ENCODE assay signal across 24 cellular contexts in genomic region chr5:147753783-147754182, GRCh38. TPM values are rescaled to one million over a fixed set of nuclear protein-coding genes. Genes with fewer than 3 reads are reported as not detected.
"Had no signal": no experiment of that assay in that cellular context is flagged by ENCODE, and none has a peak within 500 bp of the region (broad histone marks: within the 10 kb centered on the region; RNA-seq: fewer than 3 reads in every experiment).

No MANE protein-coding gene starts in this region.

- DNase-seq: activated CD4-positive, alpha-beta T cell treated with anti-CD3 and anti-CD28 coated beads for 4 hours; activated CD4-positive, alpha-beta T cell treated with anti-CD3 and anti-CD28 coated beads, Interleukin-2, amount 50 U/mL, for 4 hours; activated effector memory CD4-positive, alpha-beta T cell treated with anti-CD3 and anti-CD28 coated beads, Interleukin-2, amount 50 U/mL, for 16 hours; activated naive CD4-positive, alpha-beta T cell treated with anti-CD3 and anti-CD28 coated beads for 36 hours; activated naive CD8-positive, alpha-beta T cell treated with anti-CD3 and anti-CD28 coated beads for 36 hours; activated T-cell treated with anti-CD3 and anti-CD28 coated beads for 4 hours; adrenal gland; brain microvascular endothelial cell; endodermal cell; left colon; mammary epithelial cell; naive B cell; nephron progenitor cell; right lobe of liver; stimulated activated CD4-positive, alpha-beta T cell treated with anti-CD3 and anti-CD28 coated beads, Interleukin-12 subunit alpha, Interleukin-12 subunit beta, amount 100 ng/mL, for 4 hours; stimulated activated CD4-positive, alpha-beta T cell treated with anti-CD3 and anti-CD28 coated beads, Interleukin-4, amount 100 ng/mL, for 1 hour; stimulated activated naive CD8-positive, alpha-beta T cell treated with anti-CD3 and anti-CD28 coated beads, Interleukin-15, Interleukin-2, amounts not matched to agents 100 U/mL and 50 U/mL, for 24 hours; T-helper 1 cell; testis; transverse colon had no signal

- H3K4me3 ChIP-seq: adrenal gland, ascending aorta, right lobe of liver, testis, transverse colon had no signal

- H3K9me3 ChIP-seq: adrenal gland, ascending aorta, neutrophil, right lobe of liver, testis, transverse colon had no signal

- H3K4me1 ChIP-seq: adrenal gland, ascending aorta, right lobe of liver, testis, transverse colon had no signal

- H3K27ac ChIP-seq: adrenal gland, ascending aorta, brain microvascular endothelial cell, neutrophil, right lobe of liver, testis, transverse colon, VCaP had no signal

- H3K36me3 ChIP-seq: adrenal gland, ascending aorta, brain microvascular endothelial cell, neutrophil, right lobe of liver, transverse colon had no signal

- H3K27me3 ChIP-seq: adrenal gland, ascending aorta, brain microvascular endothelial cell, neutrophil, right lobe of liver, testis, transverse colon had no signal

RNA-seq across cellular contexts. Expression of gene JAKMIP2, which starts 28.7 kb away (rescaled TPM):
- polyA plus RNA-seq: keratinocyte had no signal
